ENCODE assay signal across 24 cellular contexts in genomic region chr3:9020396-9020795, GRCh38. TPM values are rescaled to one million over a fixed set of nuclear protein-coding genes. Genes with fewer than 3 reads are reported as not detected.
A peak's percentile ranks its signal among the peaks of the same experiment; 100 is the strongest.
DNase-seq lines count a peak whose midpoint lies in the region; ATAC-seq and TF ChIP-seq lines count a peak whose summit lies in the region.
"Had no signal": no experiment of that assay in that cellular context is flagged by ENCODE, and none has a peak within 500 bp of the region (broad histone marks: within the 10 kb centered on the region; RNA-seq: fewer than 3 reads in every experiment).

No MANE protein-coding gene starts in this region.

- WGBS in ectodermal cell, 2 experiments = 86 to 87% methylated on average over 6 of the region's 6 CpGs

- TF ChIP-seq CTCF in AG10803 (conservative IDR thresholded peaks at IDR 0.05; ENCODE audit: low read length) (no peak), neural crest cell (conservative IDR thresholded peaks at IDR 0.05) (no peak), omental fat pad (IDR thresholded peaks at IDR 0.05) (no peak)

- ATAC-seq in omental fat pad (ENCODE audit: low FRiP score) (no peak), HG03097 (IDR thresholded peaks at IDR 0.05; ENCODE audit: low FRiP score, unreplicated experiment) (no peak), HG03139 (IDR thresholded peaks at IDR 0.05; ENCODE audit: unreplicated experiment) (no peak)
- ATAC-seq: A549, SK-N-SH treated with all-trans-retinoic acid at 6 μM for 48 hours had no signal

- H3K27me3 ChIP-seq in ectodermal cell (ENCODE audit: control insufficient read depth, insufficient read depth, low read length, poor library complexity, severe bottlenecking) = no peaks in the 10 kb centered on the region
- H3K27me3 ChIP-seq: Peyer's patch had no signal

- H3K4me1 Mint-ChIP-seq in neural crest cell = peaks cover 35% of the 10 kb centered on the region
- H3K4me1 Mint-ChIP-seq: CD8-positive, alpha-beta memory T cell had no signal

- H3K27me3 Mint-ChIP-seq in neural crest cell (ENCODE audit: low read depth) = no peaks in the 10 kb centered on the region

- peak; percentile 89 for DNase-seq in AG10803 (ENCODE audit: low read depth)
- DNase-seq in NCI-H526 treated with DMSO at 0.1 percent for 48 hours (lab: John Stamatoyannopoulos, UW) = peak; percentile 1
- DNase-seq in neural crest cell (ENCODE audit: low read depth, low spot score) = no peak
- no peak for DNase-seq in NCI-H510A treated with DMSO at 0.1 percent for 48 hours (lab: John Stamatoyannopoulos, UW)
- DNase-seq in omental fat pad (ENCODE audit: low spot score) = no peak
- DNase-seq: AML-193; Calu3; CD8-positive, alpha-beta memory T cell; GF-D8; H7; KBM-7; MM.1S; NCI-H1092; NCI-H1436; NCI-H1930; NCI-H226; NCI-H524; Peyer's patch had no signal

- peaks cover 44% of the 10 kb centered on the region for H3K4me1 ChIP-seq in ectodermal cell (ENCODE audit: control insufficient read depth, insufficient read depth, low read length)
- H3K4me1 ChIP-seq: A549, Peyer's patch had no signal

- peaks cover 6% of the 10 kb centered on the region for H3K36me3 ChIP-seq in ectodermal cell (ENCODE audit: control insufficient read depth, insufficient read depth, low read length)
- H3K36me3 ChIP-seq: Peyer's patch had no signal

- H3K36me3 Mint-ChIP-seq in neural crest cell (ENCODE audit: low read depth) = peaks cover 29% of the 10 kb centered on the region
- H3K36me3 Mint-ChIP-seq: CD8-positive, alpha-beta memory T cell had no signal

- peak overlapping the region; percentile 21 for H3K27ac Mint-ChIP-seq in neural crest cell (ENCODE audit: unreplicated experiment)
- H3K27ac Mint-ChIP-seq: CD8-positive, alpha-beta memory T cell had no signal

- H3K4me3 ChIP-seq in AG10803 (ENCODE audit: low read length) (no peak overlapping the region), ectodermal cell (ENCODE audit: insufficient read depth, low read depth, low read length) (no peak overlapping the region)
- H3K4me3 ChIP-seq: A549, Peyer's patch had no signal

- H3K9me3 ChIP-seq in ectodermal cell (ENCODE audit: control insufficient read depth, low read length) = no peaks in the 10 kb centered on the region
- H3K9me3 ChIP-seq: A549, Peyer's patch had no signal

- no peaks in the 10 kb centered on the region for H3K9me3 Mint-ChIP-seq in neural crest cell
- H3K9me3 Mint-ChIP-seq: CD8-positive, alpha-beta memory T cell had no signal

- no peak overlapping the region for H3K4me3 Mint-ChIP-seq in neural crest cell
- H3K4me3 Mint-ChIP-seq: CD8-positive, alpha-beta memory T cell had no signal

- peak overlapping the region; percentile 50 for H3K27ac ChIP-seq in ectodermal cell (ENCODE audit: insufficient read depth, low read depth, low read length, poor library complexity, severe bottlenecking)
- H3K27ac ChIP-seq: A549, C4-2B, Peyer's patch had no signal

RNA-seq across cellular contexts. Expression of gene RAD18, which starts 57.1 kb away (rescaled TPM):
- 17.7 TPM for polyA plus RNA-seq in ectodermal cell (2013, experiment 1 of 4)
- 18.3 TPM for polyA plus RNA-seq in ectodermal cell (2013, experiment 2 of 4)
- polyA plus RNA-seq in ectodermal cell (2013, experiment 3 of 4) = 15.5 TPM
- polyA plus RNA-seq in ectodermal cell (2013, experiment 4 of 4) = 18.6 TPM
- total RNA-seq in neural crest cell (34.2 and 36.3 TPM in 2 replicates), omental fat pad (1 to 10 TPM; 4.2 to 9.8 (median 6.7) TPM)

Comparison
In these comparisons a context has a peak if more than half of its experiments do, and no peak if none do; other contexts are left out.
1. DNase-seq: peak in AG10803 (single experiment) and NCI-H526 treated with DMSO at 0.1 percent for 48 hours (single experiment); none in neural crest cell (single experiment), NCI-H510A treated with DMSO at 0.1 percent for 48 hours (single experiment) and omental fat pad (single experiment).